In genomic region chr11:36791957-36792356, GRCh38 we compare ENCODE assay signal across 23 cellular contexts.
A peak's percentile ranks its signal among the peaks of the same experiment; 100 is the strongest.
DNase-seq lines count a peak whose midpoint lies in the region; ATAC-seq, FAIRE-seq and TF ChIP-seq lines count a peak whose summit lies in the region.
"Had no signal": no experiment of that assay in that cellular context is flagged by ENCODE, and none has a peak within 500 bp of the region (broad histone marks: within the 10 kb centered on the region; RNA-seq: fewer than 3 reads in every experiment).

No MANE protein-coding gene starts in this region.

- intact Hi-C loops in lower leg skin (cut with DNase I; ENCODE audit: low total_unique reads): no loop called here

- no peak for TF ChIP-seq POLR2A in lower leg skin (IDR thresholded peaks at IDR 0.05)

- H3K36me3 ChIP-seq in bronchial epithelial cell (ENCODE audit: control insufficient read depth, insufficient read depth, low read length): no peaks in the 10 kb centered on the region
- H3K36me3 ChIP-seq: BE2C had no signal

- FAIRE-seq in bronchial epithelial cell (lab: Jason Lieb, UNC) (no peak), urothelium cell line (lab: Jason Lieb, UNC) (no peak)
- FAIRE-seq: A204.1, G401.6, RCC 7860 had no signal

- no peak for TF ChIP-seq CTCF in bronchial epithelial cell (IDR thresholded peaks at IDR 0.05; ENCODE audit: insufficient read depth, low read length, severe bottlenecking)
- TF ChIP-seq CTCF in lower leg skin (IDR thresholded peaks at IDR 0.05): no peak

- peak; percentile 44 for DNase-seq in bronchial epithelial cell (ENCODE audit: low read depth)
- no peak for DNase-seq in urothelium cell line (ENCODE audit: low spot score)
- no peak for DNase-seq in lower leg skin (ENCODE audit: low spot score in 2 of 2)
- DNase-seq: BE2C; Caco-2; CD4-positive, CD25-positive, alpha-beta regulatory T cell; NCI-H1105; NCI-H1694; NCI-H510A; NCI-H748 treated with DMSO at 0.1 percent for 48 hours; NK-92 treated with Interleukin-12 subunit alpha and Interleukin-12 subunit beta, amount 100 ng/mL, for 24 hours; T-helper 2 cell had no signal

- H3K4me3 ChIP-seq in bronchial epithelial cell (ENCODE audit: low read depth, low read length) (no peak overlapping the region), lower leg skin (ENCODE audit: low read depth, poor library complexity, severe bottlenecking) (no peak overlapping the region)
- H3K4me3 ChIP-seq: GM23338 had no signal

- ATAC-seq in GM18502 (IDR thresholded peaks at IDR 0.05; ENCODE audit: poor library complexity, unreplicated experiment) (peak; percentile 82), HG02852 (IDR thresholded peaks at IDR 0.05; ENCODE audit: unreplicated experiment) (peak; percentile 66), HG03442 (IDR thresholded peaks at IDR 0.05; ENCODE audit: unreplicated experiment) (peak; percentile 55), HG03025 (IDR thresholded peaks at IDR 0.05; ENCODE audit: low FRiP score, unreplicated experiment) (no peak), HG02588 (IDR thresholded peaks at IDR 0.05; ENCODE audit: unreplicated experiment) (no peak)
- ATAC-seq: GM23338, HCT116, Right ventricle myocardium inferior had no signal

- peaks cover 2% of the 10 kb centered on the region for H3K27me3 ChIP-seq in bronchial epithelial cell (ENCODE audit: control insufficient read depth, insufficient read depth, low read length)
- H3K27me3 ChIP-seq: BE2C had no signal

- 89 to 92% methylated on average over 2 of the region's 2 CpGs for WGBS in lower leg skin, 2 donors

Comparison
In these comparisons a context has a peak if more than half of its experiments do, and no peak if none do; other contexts are left out.
1. ATAC-seq: peak in GM18502 (single experiment), HG02852 (single experiment) and HG03442 (single experiment); none in HG03025 (single experiment) and HG02588 (single experiment).